In the genomic region with DNA sequence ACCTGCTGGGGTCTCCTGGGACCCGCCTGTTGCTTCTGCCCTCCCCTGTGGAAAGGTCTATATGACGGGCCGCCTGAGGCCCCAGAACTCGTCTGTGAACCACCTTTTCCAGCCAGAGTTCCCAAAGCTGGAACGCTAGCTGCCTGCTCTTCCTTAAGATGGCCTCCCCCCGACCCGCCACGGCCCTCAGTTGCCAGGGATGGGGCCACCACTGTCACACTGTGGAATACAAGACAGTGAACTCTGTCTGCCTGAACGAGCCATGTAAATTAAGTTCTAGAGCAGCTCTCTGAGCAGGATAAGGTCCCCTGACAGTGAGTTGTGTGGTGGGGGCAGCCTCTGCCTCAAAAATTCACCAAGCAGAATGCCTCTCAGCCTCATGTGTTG, we compare ENCODE assay signal across 1 cellular context.
TF ChIP-seq lines count a peak whose summit lies in the region.

No MANE protein-coding gene starts in this region.

TF ChIP-seq in IMR-90, 13 proteins besides CTCF, POLR2A, EP300 and RAD21 (continued from another document):
- no peak for TF ChIP-seq BHLHE40 (IDR thresholded peaks at IDR 0.05; ENCODE audit: low read depth, low read length)
- no peak for TF ChIP-seq FOS (IDR thresholded peaks at IDR 0.05; ENCODE audit: low read depth, low read length)
- TF ChIP-seq MXI1 (IDR thresholded peaks at IDR 0.05; ENCODE audit: borderline replicate concordance, low read depth, low read length) = no peak
- TF ChIP-seq RFX5 (IDR thresholded peaks at IDR 0.05; ENCODE audit: low read depth, low read length) = no peak
TF ChIP-seq in IMR-90: peak in this region for 0.
